11 cellular contexts compared by ENCODE assay signal in genomic region chr16:5502467-5502869, GRCh38.
DNase-seq lines count a peak whose midpoint lies in the region; ATAC-seq, FAIRE-seq and TF ChIP-seq lines count a peak whose summit lies in the region.
"Had no signal": no experiment of that assay in that cellular context is flagged by ENCODE, and none has a peak within 500 bp of the region (broad histone marks: within the 10 kb centered on the region; RNA-seq: fewer than 3 reads in every experiment).

No MANE protein-coding gene starts in this region.

- POLR2A ChIA-PET in A549 (lab: Yijun Ruan, JAX), result no interaction called here

- peak; percentile 52 to 77; a peak in 4 of 6 replicates for ATAC-seq in A549
- ATAC-seq in HG02571 (IDR thresholded peaks at IDR 0.05; ENCODE audit: unreplicated experiment), result no peak

- intact Hi-C loops in uterus (cut with DNase I; ENCODE audit: low total_unique reads), result no loop called here

- 44% methylated on average over 7 of the region's 7 CpGs for WGBS in A549 (ENCODE audit: missing lambda C conversion rate)

- peak; percentile 44 to 69; a peak in 4 of 5 replicates for TF ChIP-seq RAD21 in A549 (conservative IDR thresholded peaks at IDR 0.05 in 1 of 2, IDR thresholded peaks at IDR 0.05 in 1 of 2)

- TF ChIP-seq CTCF in A549 (IDR thresholded peaks at IDR 0.05) (peak; percentile 39; the same call in 2 of the 3 replicates), GM12875 (IDR thresholded peaks at IDR 0.05; ENCODE audit: borderline replicate concordance, insufficient read depth, low read depth, low read length) (0 out of 2 replicates have a peak, but pooled peaks have one; percentile 17), uterus (IDR thresholded peaks at IDR 0.05) (no peak)

- H3K36me3 ChIP-seq in uterus, result no peaks in the 10 kb centered on the region
- H3K36me3 ChIP-seq: spleen, tibial artery had no signal

- H3K27ac ChIP-seq in A549 (no peak overlapping the region), uterus (no peak overlapping the region)
- H3K27ac ChIP-seq: spleen, tibial artery had no signal

- TF ChIP-seq POLR2A in A549 (IDR thresholded peaks at IDR 0.05; ENCODE audit: low read length), result no peak
- no peak for TF ChIP-seq POLR2A in uterus (IDR thresholded peaks at IDR 0.05)

- H3K4me1 ChIP-seq in A549 (no peaks in the 10 kb centered on the region), uterus (no peaks in the 10 kb centered on the region)
- H3K4me1 ChIP-seq: spleen, tibial artery had no signal

- no peak overlapping the region for H3K4me3 ChIP-seq in A549
- no peak overlapping the region for H3K4me3 ChIP-seq in GM12875 (ENCODE audit: low read depth, low read length)
- no peak overlapping the region for H3K4me3 ChIP-seq in uterus
- H3K4me3 ChIP-seq: spleen, tibial artery had no signal

- CTCF ChIA-PET in A549 (lab: Yijun Ruan, JAX), result interaction anchor here (0.9 kb wide), 1 partner anchor 114 kb away, joined by 3 read pairs; no protein-coding TSS in a partner anchor

- FAIRE-seq in A549 (lab: Jason Lieb, UNC) (no peak), RCC 7860 (lab: Jason Lieb, UNC) (no peak)

- H3K9me3 ChIP-seq in A549, result no peaks in the 10 kb centered on the region
- H3K9me3 ChIP-seq in uterus, result no peaks in the 10 kb centered on the region
- H3K9me3 ChIP-seq: spleen, tibial artery had no signal

- peak; percentile 11 to 17 for DNase-seq in A549 (ENCODE audit: low read depth in 1 of 2, low spot score in 1 of 2)
- DNase-seq in RCC 7860 (ENCODE audit: low spot score), result peak; percentile 5
- peak; percentile 59 for DNase-seq in iPS-NIHi11 (ENCODE audit: low spot score)
- DNase-seq in GOT3 (lab: John Stamatoyannopoulos, UW), result no peak
- no peak for DNase-seq in NCI-H187 treated with DMSO at 0.1 percent for 48 hours (lab: John Stamatoyannopoulos, UW)
- DNase-seq in uterus, result no peak
- DNase-seq: activated CD4-positive, alpha-beta T cell treated with anti-CD3 and anti-CD28 coated beads for 48 hours; spleen; tibial artery had no signal

- H3K4me2 ChIP-seq in A549, result no peak overlapping the region

- TF ChIP-seq EP300 in A549 (IDR thresholded peaks at IDR 0.05), result no peak

- no peaks in the 10 kb centered on the region for H3K27me3 ChIP-seq in uterus

TF ChIP-seq in A549, 52 proteins besides CTCF, POLR2A, EP300 and RAD21:
- TF ChIP-seq SMC3 (IDR thresholded peaks at IDR 0.05) (0 out of 3 replicates have a peak, but pooled peaks have one; percentile 20), ZC3H11A (IDR thresholded peaks at IDR 0.05) (no peak)
TF ChIP-seq in A549: peak in this region for 1.

Comparison
In these comparisons a context has a peak if more than half of its experiments do, and no peak if none do; other contexts are left out.
1. DNase-seq: peak in A549 (2 of 2), RCC 7860 (single experiment) and iPS-NIHi11 (single experiment); none in GOT3 (single experiment), NCI-H187 treated with DMSO at 0.1 percent for 48 hours (single experiment) and uterus (0 of 2).
2. CTCF ChIP-seq: peak in A549 (single experiment) and GM12875 (single experiment); none in uterus (0 of 4).